In the genomic region with DNA sequence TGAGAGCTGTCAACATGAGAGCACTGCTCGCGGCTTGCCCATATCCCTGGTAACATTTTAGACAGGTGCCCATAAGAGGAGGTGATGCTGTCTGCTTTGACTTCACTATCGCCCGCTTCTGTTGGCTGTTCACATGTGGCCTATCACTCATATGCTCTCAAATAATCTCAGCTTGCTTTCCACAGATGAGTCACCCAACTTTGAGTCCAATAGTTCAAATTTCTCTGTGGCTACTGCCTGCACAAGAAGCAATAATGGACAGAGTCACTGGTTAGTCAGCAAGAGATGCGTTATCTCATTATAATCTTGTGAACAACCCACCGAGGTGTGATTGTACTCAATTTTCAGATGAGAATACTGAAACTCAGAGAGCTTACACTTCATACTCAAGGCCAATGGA, we compare ENCODE assay signal across 20 cellular contexts.
A peak's percentile ranks its signal among the peaks of the same experiment; 100 is the strongest.
DNase-seq lines count a peak whose midpoint lies in the region; ATAC-seq, FAIRE-seq and TF ChIP-seq lines count a peak whose summit lies in the region.
"Had no signal": no experiment of that assay in that cellular context is flagged by ENCODE, and none has a peak within 500 bp of the region (broad histone marks: within the 10 kb centered on the region; RNA-seq: fewer than 3 reads in every experiment).

No MANE protein-coding gene starts in this region.

- DNase-seq in mammary epithelial cell (peak; percentile 61), breast epithelium (ENCODE audit: low spot score in 2 of 2) (no peak), PC-3 (peak; percentile 55), astrocyte of the spinal cord (ENCODE audit: low read depth, low spot score) (peak; percentile 60), urothelium cell line (ENCODE audit: low spot score) (peak; percentile 39), NCI-H1417 (lab: John Stamatoyannopoulos, UW) (no peak)
- no peak for DNase-seq in stimulated activated CD4-positive, alpha-beta T cell treated with anti-CD3 and anti-CD28 coated beads, Interleukin-4, amount 100 ng/mL, for 24 hours
- DNase-seq: CD4-positive, alpha-beta memory T cell; GDM1; Kasumi-1; MG63; NCI-H1417 treated with DMSO at 0.1 percent for 48 hours; NCI-H1930; T-cell had no signal

- TF ChIP-seq CTCF in mammary epithelial cell (conservative IDR thresholded peaks at IDR 0.05 in 1 of 2, IDR thresholded peaks at IDR 0.05 in 1 of 2; ENCODE audit: extremely low read depth in 1 of 2, insufficient read depth in 1 of 2, low read depth in 1 of 2, low read length in 2 of 2) (no peak), breast epithelium (IDR thresholded peaks at IDR 0.05) (no peak), PC-3 (conservative IDR thresholded peaks at IDR 0.05; ENCODE audit: low read depth, low read length) (no peak), astrocyte of the spinal cord (IDR thresholded peaks at IDR 0.05; ENCODE audit: low read depth, low read length) (no peak)

- WGBS in mammary epithelial cell (ENCODE audit: low coverage, missing lambda C conversion rate) = 91% methylated on average over 5 of the region's 6 CpGs

- H3K79me2 ChIP-seq in mammary epithelial cell (ENCODE audit: insufficient read depth, low read length) (no peaks in the 10 kb centered on the region), PC-3 (ENCODE audit: low read length) (no peaks in the 10 kb centered on the region)

- intact Hi-C loops in mammary epithelial cell (cut with micrococcal nuclease) (no loop called here), breast epithelium (cut with DNase I; ENCODE audit: low total_unique reads) (no loop called here), PC-3 (cut with micrococcal nuclease) (no loop called here)

- CTCF ChIA-PET in mammary epithelial cell (lab: Charles Lee; ENCODE audit: low non-redundant PET) = no interaction called here
- CTCF ChIA-PET in PC-3 (lab: Charles Lee) = no interaction called here

- H3K36me3 ChIP-seq in mammary epithelial cell (ENCODE audit: insufficient read depth, low read length) (no peaks in the 10 kb centered on the region), breast epithelium (no peaks in the 10 kb centered on the region), PC-3 (ENCODE audit: low read depth, low read length) (no peaks in the 10 kb centered on the region)
- H3K36me3 ChIP-seq: BLaER1 treated with 17β-estradiol and CSF1 and Interleukin-3, amounts not matched to agents 10 nM and 100 nM; MG63 had no signal

- BruUV-seq in mammary epithelial cell (replicated peaks; lab: Mats Ljungman, UMichigan) = no TSS peak
- no TSS peak for BruUV-seq in PC-3 (replicated peaks; lab: Mats Ljungman, UMichigan)

- no peak overlapping the region for H3K9ac ChIP-seq in mammary epithelial cell (ENCODE audit: insufficient read depth, low read length)
- H3K9ac ChIP-seq in PC-3 (ENCODE audit: low read length) = no peak overlapping the region
- H3K9ac ChIP-seq: BLaER1 treated with 17β-estradiol and CSF1 and Interleukin-3, amounts not matched to agents 10 nM and 100 nM had no signal

- ATAC-seq in PC-3 (no peak), GM21576 (IDR thresholded peaks at IDR 0.05; ENCODE audit: unreplicated experiment) (no peak)
- ATAC-seq: SK-N-SH treated with all-trans-retinoic acid at 6 μM for 48 hours, T-cell had no signal

- no peak for TF ChIP-seq POLR2A in breast epithelium (IDR thresholded peaks at IDR 0.05)

- POLR2A ChIA-PET in PC-3 (lab: Charles Lee; ENCODE audit: unreplicated experiment) = no interaction called here

- no peak overlapping the region for H2AFZ ChIP-seq in mammary epithelial cell (ENCODE audit: low read depth, low read length)
- no peak overlapping the region for H2AFZ ChIP-seq in PC-3 (ENCODE audit: low read length)

- H3K4me2 ChIP-seq in mammary epithelial cell (ENCODE audit: insufficient read depth, low read depth, low read length) (no peak overlapping the region), PC-3 (ENCODE audit: low read length) (no peak overlapping the region)
- H3K4me2 ChIP-seq: BLaER1 treated with 17β-estradiol and CSF1 and Interleukin-3, amounts not matched to agents 10 nM and 100 nM had no signal

- no peak for FAIRE-seq in urothelium cell line (lab: Jason Lieb, UNC)
- FAIRE-seq: GM19239, H54 had no signal

- in situ Hi-C loops in mammary epithelial cell (cut with MboI; ENCODE audit: low sequenced_read_pairs in 2 of 2) (no loop called here), astrocyte of the spinal cord (cut with HindIII; ENCODE audit: low sequenced_read_pairs) (no loop called here)

- H3K27ac ChIP-seq in mammary epithelial cell (ENCODE audit: insufficient read depth, low read depth, low read length) (no peak overlapping the region), breast epithelium (no peak overlapping the region), PC-3 (ENCODE audit: low read length) (no peak overlapping the region)
- H3K27ac ChIP-seq: 22Rv1; BLaER1 treated with 17β-estradiol and CSF1 and Interleukin-3, amounts not matched to agents 10 nM and 100 nM had no signal

- H3K27me3 ChIP-seq in mammary epithelial cell (ENCODE audit: insufficient read depth, low read length) (no peaks in the 10 kb centered on the region), breast epithelium (no peaks in the 10 kb centered on the region), PC-3 (ENCODE audit: low read length) (no peaks in the 10 kb centered on the region)
- H3K27me3 ChIP-seq: BLaER1 treated with 17β-estradiol and CSF1 and Interleukin-3, amounts not matched to agents 10 nM and 100 nM; MG63 had no signal

- no peaks in the 10 kb centered on the region for H3F3A ChIP-seq in PC-3 (ENCODE audit: low read length, unreplicated experiment)

- no peaks in the 10 kb centered on the region for H3K4me1 ChIP-seq in mammary epithelial cell (ENCODE audit: insufficient read depth, low read length)
- H3K4me1 ChIP-seq in breast epithelium = no peaks in the 10 kb centered on the region
- H3K4me1 ChIP-seq in PC-3 (ENCODE audit: insufficient read depth, low read length) = no peaks in the 10 kb centered on the region
- H3K4me1 ChIP-seq: BLaER1 treated with 17β-estradiol and CSF1 and Interleukin-3, amounts not matched to agents 10 nM and 100 nM had no signal

- no peaks in the 10 kb centered on the region for H3K9me2 ChIP-seq in PC-3 (replicated peaks; ENCODE audit: low read length)

- no peaks in the 10 kb centered on the region for H4K20me1 ChIP-seq in mammary epithelial cell (ENCODE audit: insufficient read depth, low read length)
- no peaks in the 10 kb centered on the region for H4K20me1 ChIP-seq in PC-3 (ENCODE audit: low read length)
- H4K20me1 ChIP-seq: BLaER1 treated with 17β-estradiol and CSF1 and Interleukin-3, amounts not matched to agents 10 nM and 100 nM had no signal

- H3K4me3 ChIP-seq in mammary epithelial cell (replicated peaks in 1 of 3; ENCODE audit: insufficient read depth in 1 of 3, low read depth in 2 of 3, low read length in 3 of 3) (no peak overlapping the region), breast epithelium (no peak overlapping the region), PC-3 (ENCODE audit: low read length) (no peak overlapping the region), astrocyte of the spinal cord (ENCODE audit: low read depth, low read length) (no peak overlapping the region)
- H3K4me3 ChIP-seq: BLaER1 treated with 17β-estradiol and CSF1 and Interleukin-3, amounts not matched to agents 10 nM and 100 nM; MG63 had no signal

- H3K9me3 ChIP-seq in mammary epithelial cell (replicated peaks; ENCODE audit: insufficient read depth, low read length) (peaks cover 18% of the 10 kb centered on the region), breast epithelium (no peaks in the 10 kb centered on the region), PC-3 (ENCODE audit: low read length) (no peaks in the 10 kb centered on the region)
- H3K9me3 ChIP-seq: MG63 had no signal

- dilution Hi-C loops in mammary epithelial cell (cut with HindIII; ENCODE audit: low sequenced_read_pairs) = no loop called here

Comparison
In these comparisons a context has a peak if more than half of its experiments do, and no peak if none do; other contexts are left out.
1. DNase-seq: peak in mammary epithelial cell (single experiment), PC-3 (single experiment), astrocyte of the spinal cord (single experiment) and urothelium cell line (single experiment); none in breast epithelium (0 of 2), stimulated activated CD4-positive, alpha-beta T cell treated with anti-CD3 and anti-CD28 coated beads, Interleukin-4, amount 100 ng/mL, for 24 hours (single experiment) and NCI-H1417 (0 of 3).